1 cellular context compared by ENCODE assay signal in the genomic region with DNA sequence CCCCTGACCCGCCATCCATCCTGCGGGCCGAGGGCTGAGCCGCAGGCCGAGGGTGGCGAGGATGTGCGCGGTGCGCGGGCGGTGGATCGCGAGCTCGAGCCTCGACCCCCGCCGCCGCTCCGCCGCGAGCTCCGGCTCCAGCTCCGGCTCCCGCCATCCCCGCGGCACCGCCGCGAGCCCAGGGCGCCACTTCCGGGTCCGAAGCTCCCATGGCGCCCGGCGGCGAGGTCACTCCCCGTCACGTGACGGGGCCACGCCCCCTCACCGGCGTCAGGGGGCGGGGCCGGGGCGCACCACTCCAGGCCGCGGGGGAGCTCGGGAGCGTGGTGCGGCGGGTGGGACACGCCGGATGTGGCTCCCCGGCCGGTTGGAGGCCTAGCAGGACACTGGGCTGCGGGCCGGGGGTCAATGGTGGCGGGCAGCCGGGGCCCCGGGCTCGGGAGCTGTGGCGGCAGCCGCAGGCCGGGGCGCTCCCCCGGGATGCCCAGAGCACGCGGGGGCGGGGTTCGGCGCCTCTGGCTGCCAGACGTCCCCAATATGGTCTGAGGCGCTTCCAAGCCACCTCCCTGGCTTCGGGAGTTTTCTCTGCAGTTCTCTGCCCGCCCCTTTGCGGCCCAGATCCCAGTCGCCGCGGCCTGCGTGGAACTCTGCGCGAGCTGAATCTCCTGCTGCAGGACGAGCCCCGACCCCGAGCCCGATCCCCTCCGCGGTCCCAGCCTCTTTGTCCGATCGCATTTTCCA.
A peak's percentile ranks its signal among the peaks of the same experiment; 100 is the strongest.
TF ChIP-seq lines count a peak whose summit lies in the region.

MTCH1 (minus strand) TSS at position 234 of the 741 bp plus-strand sequence; CDS start at position 211, 23 bp downstream.

TF ChIP-seq in HepG2, 621 proteins besides CTCF, POLR2A, EP300 and RAD21 (continued from another document and continues in another):
- TF ChIP-seq, protein P1, sequence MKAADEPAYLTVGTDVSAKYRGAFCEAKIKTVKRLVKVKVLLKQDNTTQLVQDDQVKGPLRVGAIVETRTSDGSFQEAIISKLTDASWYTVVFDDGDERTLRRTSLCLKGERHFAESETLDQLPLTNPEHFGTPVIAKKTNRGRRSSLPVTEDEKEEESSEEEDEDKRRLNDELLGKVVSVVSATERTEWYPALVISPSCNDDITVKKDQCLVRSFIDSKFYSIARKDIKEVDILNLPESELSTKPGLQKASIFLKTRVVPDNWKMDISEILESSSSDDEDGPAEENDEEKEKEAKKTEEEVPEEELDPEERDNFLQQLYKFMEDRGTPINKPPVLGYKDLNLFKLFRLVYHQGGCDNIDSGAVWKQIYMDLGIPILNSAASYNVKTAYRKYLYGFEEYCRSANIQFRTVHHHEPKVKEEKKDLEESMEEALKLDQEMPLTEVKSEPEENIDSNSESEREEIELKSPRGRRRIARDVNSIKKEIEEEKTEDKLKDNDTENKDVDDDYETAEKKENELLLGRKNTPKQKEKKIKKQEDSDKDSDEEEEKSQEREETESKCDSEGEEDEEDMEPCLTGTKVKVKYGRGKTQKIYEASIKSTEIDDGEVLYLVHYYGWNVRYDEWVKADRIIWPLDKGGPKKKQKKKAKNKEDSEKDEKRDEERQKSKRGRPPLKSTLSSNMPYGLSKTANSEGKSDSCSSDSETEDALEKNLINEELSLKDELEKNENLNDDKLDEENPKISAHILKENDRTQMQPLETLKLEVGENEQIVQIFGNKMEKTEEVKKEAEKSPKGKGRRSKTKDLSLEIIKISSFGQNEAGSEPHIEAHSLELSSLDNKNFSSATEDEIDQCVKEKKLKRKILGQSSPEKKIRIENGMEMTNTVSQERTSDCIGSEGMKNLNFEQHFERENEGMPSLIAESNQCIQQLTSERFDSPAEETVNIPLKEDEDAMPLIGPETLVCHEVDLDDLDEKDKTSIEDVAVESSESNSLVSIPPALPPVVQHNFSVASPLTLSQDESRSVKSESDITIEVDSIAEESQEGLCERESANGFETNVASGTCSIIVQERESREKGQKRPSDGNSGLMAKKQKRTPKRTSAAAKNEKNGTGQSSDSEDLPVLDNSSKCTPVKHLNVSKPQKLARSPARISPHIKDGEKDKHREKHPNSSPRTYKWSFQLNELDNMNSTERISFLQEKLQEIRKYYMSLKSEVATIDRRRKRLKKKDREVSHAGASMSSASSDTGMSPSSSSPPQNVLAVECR (CRISPR knock-in tag; IDR thresholded peaks at IDR 0.05; ENCODE audit: borderline replicate concordance), result peak; percentile 97
- TF ChIP-seq PHF8 (CRISPR knock-in tag; IDR thresholded peaks at IDR 0.05) (peak; percentile 80), ATM (IDR thresholded peaks at IDR 0.05; ENCODE audit: borderline replicate concordance) (no peak), ZNF343 (CRISPR knock-in tag; IDR thresholded peaks at IDR 0.05) (peak; percentile 88), PAX8 (CRISPR knock-in tag; IDR thresholded peaks at IDR 0.05; ENCODE audit: borderline replicate concordance) (peak; percentile 65; the same call in 1 of the 2 replicates), MAZ (IDR thresholded peaks at IDR 0.05; ENCODE audit: borderline replicate concordance, low read depth, low read length) (peak; percentile 29; the same call in 1 of the 2 replicates), MAZ (CRISPR knock-in tag; IDR thresholded peaks at IDR 0.05; ENCODE audit: low read depth) (peak; percentile 91), ZNF468 (CRISPR knock-in tag; IDR thresholded peaks at IDR 0.05) (0 out of 2 replicates have a peak, but pooled peaks have one; percentile 92), ZBTB37 (CRISPR knock-in tag; IDR thresholded peaks at IDR 0.05) (no peak), ZNF549 (CRISPR knock-in tag; IDR thresholded peaks at IDR 0.05) (no peak), ZNF430 (CRISPR knock-in tag; IDR thresholded peaks at IDR 0.05) (peak; percentile 90; the same call in 1 of the 2 replicates), TAF15 (IDR thresholded peaks at IDR 0.05; ENCODE audit: low read depth, low read length, poor library complexity, severe bottlenecking) (peak; percentile 21), ZNF598 (CRISPR knock-in tag; IDR thresholded peaks at IDR 0.05; ENCODE audit: borderline replicate concordance) (0 out of 2 replicates have a peak, but pooled peaks have one; percentile 8), ZNF674 (CRISPR knock-in tag; IDR thresholded peaks at IDR 0.05; ENCODE audit: low read depth) (peak; percentile 96; the same call in 1 of the 2 replicates), ERF (CRISPR knock-in tag; IDR thresholded peaks at IDR 0.05) (peak; percentile 96), E2F2 (CRISPR knock-in tag; IDR thresholded peaks at IDR 0.05; ENCODE audit: borderline replicate concordance) (peak; percentile 74; the same call in 1 of the 2 replicates), SRSF4 (IDR thresholded peaks at IDR 0.05; ENCODE audit: low read depth, low read length, poor library complexity, severe bottlenecking) (peak; percentile 36), RCOR2 (CRISPR knock-in tag; IDR thresholded peaks at IDR 0.05) (no peak), LCORL (IDR thresholded peaks at IDR 0.05) (no peak), LCORL (CRISPR knock-in tag; IDR thresholded peaks at IDR 0.05) (no peak), NFKBIZ (CRISPR knock-in tag; IDR thresholded peaks at IDR 0.05) (0 out of 2 replicates have a peak, but pooled peaks have one; percentile 31), SOX13 (IDR thresholded peaks at IDR 0.05) (no peak), SOX13 (CRISPR knock-in tag; conservative IDR thresholded peaks at IDR 0.05 in 1 of 2, IDR thresholded peaks at IDR 0.05 in 1 of 2) (no peak), ZNF883 (CRISPR knock-in tag; IDR thresholded peaks at IDR 0.05; ENCODE audit: not compliant biosample characterization) (peak; percentile 89), ZFP36 (IDR thresholded peaks at IDR 0.05; ENCODE audit: borderline replicate concordance, low read depth, low read length, partially characterized antibody) (no peak), ZFY (CRISPR knock-in tag; IDR thresholded peaks at IDR 0.05) (peak; percentile 97), DRAP1 (CRISPR knock-in tag; IDR thresholded peaks at IDR 0.05) (peak; percentile 86), ZNF17 (CRISPR knock-in tag; IDR thresholded peaks at IDR 0.05) (no peak), MXI1 (IDR thresholded peaks at IDR 0.05; ENCODE audit: borderline replicate concordance, low read depth, low read length) (peak; percentile 97; the same call in 2 of the 3 replicates), ZNF782 (CRISPR knock-in tag; IDR thresholded peaks at IDR 0.05; ENCODE audit: borderline replicate concordance) (no peak), ZNF20 (CRISPR knock-in tag; IDR thresholded peaks at IDR 0.05) (no peak), ARNTL (CRISPR knock-in tag; IDR thresholded peaks at IDR 0.05) (peak; percentile 71), ZNF619 (CRISPR knock-in tag; IDR thresholded peaks at IDR 0.05) (peak; percentile 5; the same call in 1 of the 2 replicates), DR1 (CRISPR knock-in tag; IDR thresholded peaks at IDR 0.05) (peak; percentile 56; the same call in 1 of the 2 replicates), REXO4 (CRISPR knock-in tag; IDR thresholded peaks at IDR 0.05; ENCODE audit: borderline replicate concordance) (no peak), ZNF574 (CRISPR knock-in tag; IDR thresholded peaks at IDR 0.05) (peak; percentile 85), STAT5B (CRISPR knock-in tag; IDR thresholded peaks at IDR 0.05) (no peak), HOXA9 (CRISPR knock-in tag; IDR thresholded peaks at IDR 0.05; ENCODE audit: borderline replicate concordance) (peak; percentile 56; the same call in 1 of the 2 replicates), ZNF282 (IDR thresholded peaks at IDR 0.05; ENCODE audit: partially characterized antibody) (no peak)
- TF ChIP-seq, protein P2, sequence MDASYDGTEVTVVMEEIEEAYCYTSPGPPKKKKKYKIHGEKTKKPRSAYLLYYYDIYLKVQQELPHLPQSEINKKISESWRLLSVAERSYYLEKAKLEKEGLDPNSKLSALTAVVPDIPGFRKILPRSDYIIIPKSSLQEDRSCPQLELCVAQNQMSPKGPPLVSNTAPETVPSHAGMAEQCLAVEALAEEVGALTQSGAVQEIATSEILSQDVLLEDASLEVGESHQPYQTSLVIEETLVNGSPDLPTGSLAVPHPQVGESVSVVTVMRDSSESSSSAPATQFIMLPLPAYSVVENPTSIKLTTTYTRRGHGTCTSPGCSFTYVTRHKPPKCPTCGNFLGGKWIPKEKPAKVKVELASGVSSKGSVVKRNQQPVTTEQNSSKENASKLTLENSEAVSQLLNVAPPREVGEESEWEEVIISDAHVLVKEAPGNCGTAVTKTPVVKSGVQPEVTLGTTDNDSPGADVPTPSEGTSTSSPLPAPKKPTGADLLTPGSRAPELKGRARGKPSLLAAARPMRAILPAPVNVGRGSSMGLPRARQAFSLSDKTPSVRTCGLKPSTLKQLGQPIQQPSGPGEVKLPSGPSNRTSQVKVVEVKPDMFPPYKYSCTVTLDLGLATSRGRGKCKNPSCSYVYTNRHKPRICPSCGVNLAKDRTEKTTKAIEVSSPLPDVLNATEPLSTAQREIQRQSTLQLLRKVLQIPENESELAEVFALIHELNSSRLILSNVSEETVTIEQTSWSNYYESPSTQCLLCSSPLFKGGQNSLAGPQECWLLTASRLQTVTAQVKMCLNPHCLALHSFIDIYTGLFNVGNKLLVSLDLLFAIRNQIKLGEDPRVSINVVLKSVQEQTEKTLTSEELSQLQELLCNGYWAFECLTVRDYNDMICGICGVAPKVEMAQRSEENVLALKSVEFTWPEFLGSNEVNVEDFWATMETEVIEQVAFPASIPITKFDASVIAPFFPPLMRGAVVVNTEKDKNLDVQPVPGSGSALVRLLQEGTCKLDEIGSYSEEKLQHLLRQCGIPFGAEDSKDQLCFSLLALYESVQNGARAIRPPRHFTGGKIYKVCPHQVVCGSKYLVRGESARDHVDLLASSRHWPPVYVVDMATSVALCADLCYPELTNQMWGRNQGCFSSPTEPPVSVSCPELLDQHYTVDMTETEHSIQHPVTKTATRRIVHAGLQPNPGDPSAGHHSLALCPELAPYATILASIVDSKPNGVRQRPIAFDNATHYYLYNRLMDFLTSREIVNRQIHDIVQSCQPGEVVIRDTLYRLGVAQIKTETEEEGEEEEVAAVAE (CRISPR knock-in tag; IDR thresholded peaks at IDR 0.05; ENCODE audit: borderline replicate concordance), result no peak; the same call in 1 of the 2 replicates
- TF ChIP-seq, protein P3, sequence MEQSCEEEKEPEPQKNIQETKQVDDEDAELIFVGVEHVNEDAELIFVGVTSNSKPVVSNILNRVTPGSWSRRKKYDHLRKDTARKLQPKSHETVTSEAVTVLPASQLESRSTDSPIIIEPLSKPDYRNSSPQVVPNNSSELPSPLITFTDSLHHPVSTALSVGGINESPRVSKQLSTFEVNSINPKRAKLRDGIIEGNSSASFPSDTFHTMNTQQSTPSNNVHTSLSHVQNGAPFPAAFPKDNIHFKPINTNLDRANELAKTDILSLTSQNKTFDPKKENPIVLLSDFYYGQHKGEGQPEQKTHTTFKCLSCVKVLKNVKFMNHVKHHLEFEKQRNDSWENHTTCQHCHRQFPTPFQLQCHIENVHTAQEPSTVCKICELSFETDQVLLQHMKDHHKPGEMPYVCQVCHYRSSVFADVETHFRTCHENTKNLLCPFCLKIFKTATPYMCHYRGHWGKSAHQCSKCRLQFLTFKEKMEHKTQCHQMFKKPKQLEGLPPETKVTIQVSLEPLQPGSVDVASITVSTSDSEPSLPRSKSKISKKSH (CRISPR knock-in tag; IDR thresholded peaks at IDR 0.05; ENCODE audit: borderline replicate concordance), result 0 out of 2 replicates have a peak, but pooled peaks have one; percentile 64
- TF ChIP-seq, protein P4, sequence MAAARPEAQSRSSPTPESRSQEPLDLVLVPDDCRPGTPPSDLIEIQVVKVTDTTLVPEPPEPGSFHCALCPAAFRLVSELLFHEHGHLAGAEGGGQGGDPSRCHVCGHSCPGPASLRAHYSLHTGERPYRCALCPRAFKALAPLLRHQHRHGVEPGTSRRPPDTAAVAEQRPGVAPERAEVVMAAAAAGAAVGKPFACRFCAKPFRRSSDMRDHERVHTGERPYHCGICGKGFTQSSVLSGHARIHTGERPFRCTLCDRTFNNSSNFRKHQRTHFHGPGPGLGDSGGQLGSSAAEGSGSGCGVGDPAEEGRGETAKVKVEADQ (CRISPR knock-in tag; IDR thresholded peaks at IDR 0.05; ENCODE audit: borderline replicate concordance), result peak; percentile 69; the same call in 1 of the 2 replicates
